In genomic region chr11:62392944-62393628, GRCh38 we compare ENCODE assay signal across 9 cellular contexts. TPM values are rescaled to one million over a fixed set of nuclear protein-coding genes. Genes with fewer than 3 reads are reported as not detected.
DNase-seq lines count a peak whose midpoint lies in the region; ATAC-seq and TF ChIP-seq lines count a peak whose summit lies in the region.
"Had no signal": no experiment of that assay in that cellular context is flagged by ENCODE, and none has a peak within 500 bp of the region (broad histone marks: within the 10 kb centered on the region; RNA-seq: fewer than 3 reads in every experiment).

No MANE protein-coding gene starts in this region.

- H3K9me3 ChIP-seq in AG04450 (ENCODE audit: control insufficient read depth, insufficient read depth, low read length) (no peaks in the 10 kb centered on the region), right cardiac atrium (ENCODE audit: control insufficient read depth, low read length) (no peaks in the 10 kb centered on the region), heart left ventricle (no peaks in the 10 kb centered on the region)

- TF ChIP-seq CTCF in AG04450 (IDR thresholded peaks at IDR 0.05; ENCODE audit: low read depth, low read length): peak; percentile 26; the same call in 1 of the 2 replicates
- TF ChIP-seq CTCF in GM12872 (IDR thresholded peaks at IDR 0.05; ENCODE audit: insufficient read depth, low read depth, low read length): peak; percentile 37; the same call in 2 of the 3 replicates
- TF ChIP-seq CTCF in fibroblast of villous mesenchyme (IDR thresholded peaks at IDR 0.05; ENCODE audit: insufficient read depth, low read depth, low read length): peak; percentile 15
- TF ChIP-seq CTCF in heart left ventricle (IDR thresholded peaks at IDR 0.05): no peak

- CTCF ChIA-PET in AG04450 (lab: Charles Lee): interaction anchor here (0.6 to 5.4 kb wide), 8 partner anchors 32 to 409 kb away, joined by 3 to 120 read pairs (median 7); no protein-coding TSS in a partner anchor

- POLR2A ChIA-PET in AG04450 (lab: Yijun Ruan, JAX): no interaction called here

- intact Hi-C loops in right cardiac atrium (cut with DNase I) (loop anchor here in 2 of 4 donors (10.0 kb wide), 3 partner anchors 152 to 472 kb away; partner anchors contain the start of gene AHNAK (in 2 of the 2)), heart left ventricle (cut with DNase I) (loop anchor here in 9 of 10 donors (5.0 to 10.0 kb wide), 8 partner anchors 94 to 472 kb away; partner anchors contain the start of gene AHNAK (in 2 of the 9))

- H3K4me3 ChIP-seq in AG04450 (ENCODE audit: low read depth, low read length): no peak overlapping the region
- H3K4me3 ChIP-seq in fibroblast of villous mesenchyme (ENCODE audit: low read depth, low read length): no peak overlapping the region
- no peak overlapping the region for H3K4me3 ChIP-seq in right cardiac atrium (ENCODE audit: low read length)
- no peak overlapping the region for H3K4me3 ChIP-seq in heart left ventricle

- 64% methylated on average over 15 of the region's 15 CpGs for WGBS in right cardiac atrium
- WGBS in heart left ventricle, 4 donors: 61 to 73% (median 72%) methylated on average over 15 of the region's 15 CpGs

- H3K36me3 ChIP-seq in heart left ventricle: no peaks in the 10 kb centered on the region

- no peak for TF ChIP-seq POLR2A in heart left ventricle (IDR thresholded peaks at IDR 0.05)

- H3K27me3 ChIP-seq in AG04450 (ENCODE audit: control insufficient read depth, insufficient read depth, low read length) (peaks cover 8% of the 10 kb centered on the region), right cardiac atrium (ENCODE audit: control insufficient read depth, insufficient read depth) (no peaks in the 10 kb centered on the region), heart left ventricle (no peaks in the 10 kb centered on the region)

- H3K27ac ChIP-seq in AG04450 (ENCODE audit: low read depth, low read length): no peak overlapping the region
- H3K27ac ChIP-seq in right cardiac atrium (ENCODE audit: low read length): no peak overlapping the region
- H3K27ac ChIP-seq in heart left ventricle: no peak overlapping the region

- ATAC-seq in right cardiac atrium (no peak), heart left ventricle (no peak)

- DNase-seq in AG04450 (ENCODE audit: low read depth, low spot score): no peak
- DNase-seq in RKO (ENCODE audit: low spot score): peak; percentile 11
- DNase-seq in fibroblast of villous mesenchyme (ENCODE audit: low read depth): no peak
- DNase-seq in NCI-H128 (lab: John Stamatoyannopoulos, UW; ENCODE audit: unreplicated experiment): no peak
- no peak for DNase-seq in right cardiac atrium
- no peak for DNase-seq in COLO829 (ENCODE audit: low spot score)
- DNase-seq in heart left ventricle: no peak
- DNase-seq: nucleus accumbens had no signal

- H3K4me1 ChIP-seq in right cardiac atrium (ENCODE audit: control insufficient read depth, insufficient read depth, low read length): peaks cover 3% of the 10 kb centered on the region
- peaks cover 2 to 31% (median 17%) of the 10 kb centered on the region in 12 donors for H3K4me1 ChIP-seq in heart left ventricle

RNA-seq across cellular contexts. Expression of gene SCGB1A1, which starts 25.7 kb away (rescaled TPM):
- not detected in 2 replicates for polyA plus RNA-seq in AG04450 (2011; rRNA removed)
- polyA minus RNA-seq in AG04450 (2011; rRNA and poly(A)+ RNA removed): not detected in 2 replicates
- not detected in 2 replicates for total RNA-seq in fibroblast of villous mesenchyme
- total RNA-seq in right cardiac atrium: not detected
- not detected for polyA plus RNA-seq in right cardiac atrium
- not detected for total RNA-seq in heart left ventricle
- polyA plus RNA-seq in heart left ventricle: not detected

RNA-seq across cellular contexts. Expression of gene ASRGL1, which starts 55.8 kb away (rescaled TPM):
- 0.48 and 0.61 TPM in 2 replicates for polyA plus RNA-seq in AG04450 (2011; rRNA removed)
- 0.64 TPM in 1 of 2 replicates, not detected in the other for polyA minus RNA-seq in AG04450 (2011; rRNA and poly(A)+ RNA removed)
- 0.97 and 1.3 TPM in 2 replicates for total RNA-seq in fibroblast of villous mesenchyme
- total RNA-seq in right cardiac atrium: 1 to 10 TPM; 4.9 to 8.1 (median 6.5) TPM
- polyA plus RNA-seq in right cardiac atrium: 4.3 TPM
- total RNA-seq in heart left ventricle: 10 to 100 TPM in 1 of 9 donors, 1 to 10 TPM in 8; 1.4 to 13.2 (median 3.2) TPM
- polyA plus RNA-seq in heart left ventricle: 1 to 10 TPM; 1.9 to 6.2 TPM

Comparison
In these comparisons a context has a peak if more than half of its experiments do, and no peak if none do; other contexts are left out.
1. CTCF ChIP-seq: peak in AG04450 (single experiment), GM12872 (single experiment) and fibroblast of villous mesenchyme (single experiment); none in heart left ventricle (0 of 12).